In genomic region chr3:154598166-154598565, GRCh38 we compare ENCODE assay signal across 13 cellular contexts.
DNase-seq lines count a peak whose midpoint lies in the region; TF ChIP-seq lines count a peak whose summit lies in the region.
"Had no signal": no experiment of that assay in that cellular context is flagged by ENCODE, and none has a peak within 500 bp of the region (broad histone marks: within the 10 kb centered on the region; RNA-seq: fewer than 3 reads in every experiment).

No MANE protein-coding gene starts in this region.

- H3K4me1 ChIP-seq in transverse colon = no peaks in the 10 kb centered on the region

- intact Hi-C loops in transverse colon (cut with DNase I; ENCODE audit: low total_unique reads) = no loop called here

- TF ChIP-seq POLR2A in transverse colon (IDR thresholded peaks at IDR 0.05) = no peak

- H3K27me3 ChIP-seq in transverse colon = no peaks in the 10 kb centered on the region

- no peak for TF ChIP-seq EP300 in transverse colon (IDR thresholded peaks at IDR 0.05; ENCODE audit: low read depth)

- TF ChIP-seq CTCF in coronary artery (IDR thresholded peaks at IDR 0.05) (no peak), transverse colon (IDR thresholded peaks at IDR 0.05) (no peak)

- H3K27ac ChIP-seq in coronary artery = no peak overlapping the region
- H3K27ac ChIP-seq in transverse colon = no peak overlapping the region

- WGBS in transverse colon (ENCODE audit: low coverage in 1 of 2), 2 donors = 82 to 88% methylated on average over 1 to 3 of the region's 3 CpGs

- no peaks in the 10 kb centered on the region for H3K9me3 ChIP-seq in transverse colon

- DNase-seq in D341Med (ENCODE audit: low spot score) (peak; percentile 52), DMS79 (lab: John Stamatoyannopoulos, UW) (peak; percentile 3), NCI-H524 (lab: John Stamatoyannopoulos, UW) (peak; percentile 77 to 91), cerebellar cortex (ENCODE audit: low spot score) (peak; percentile 45), NCI-H1105 (lab: John Stamatoyannopoulos, UW) (no peak), coronary artery (ENCODE audit: low spot score) (no peak), transverse colon (no peak)
- DNase-seq: C1 segment of cervical spinal cord; CD4-positive, alpha-beta memory T cell; H7; IMR-90 had no signal

- H3K36me3 ChIP-seq in transverse colon = no peaks in the 10 kb centered on the region

- in situ Hi-C loops in transverse colon (cut with MboI; ENCODE audit: low pct_ligation_motif_present in 1 of 4, low pct_unique_long_range_greater_than_20kb in 1 of 4, low sequenced_read_pairs in 3 of 4) = no loop called here

- H3K4me3 ChIP-seq in coronary artery (no peak overlapping the region), transverse colon (no peak overlapping the region)
- H3K4me3 ChIP-seq: GM12878, GM23338 had no signal

Comparison
In these comparisons a context has a peak if more than half of its experiments do, and no peak if none do; other contexts are left out.
1. DNase-seq: peak in D341Med (single experiment), DMS79 (single experiment), NCI-H524 (2 of 2) and cerebellar cortex (single experiment); none in NCI-H1105 (single experiment), coronary artery (single experiment) and transverse colon (single experiment).